1 cellular context compared by ENCODE assay signal in the genomic region with DNA sequence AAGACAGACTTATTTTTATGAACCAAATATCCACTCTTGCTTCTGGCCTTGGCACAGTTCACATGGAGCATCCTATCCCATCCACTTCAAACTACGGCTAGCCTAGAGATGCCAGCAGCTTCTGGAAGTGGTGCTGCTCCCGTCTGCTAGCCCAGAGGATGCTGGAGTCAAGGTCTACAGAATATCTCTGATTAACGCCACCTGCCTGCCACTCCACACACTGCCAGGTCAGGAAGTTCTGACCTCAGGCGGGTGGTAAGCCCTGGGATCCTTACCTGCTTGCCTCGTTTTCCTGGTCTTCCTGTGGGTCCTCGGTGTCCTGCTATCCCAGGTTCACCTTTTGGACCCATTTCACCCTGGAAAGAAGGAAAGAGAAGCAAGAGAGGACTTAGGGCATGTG.
TF ChIP-seq lines count a peak whose summit lies in the region.

No MANE protein-coding gene starts in this region.

TF ChIP-seq in HCT116, 20 proteins besides CTCF, POLR2A, EP300 and RAD21 (continued from another document):
- TF ChIP-seq, protein P1, sequence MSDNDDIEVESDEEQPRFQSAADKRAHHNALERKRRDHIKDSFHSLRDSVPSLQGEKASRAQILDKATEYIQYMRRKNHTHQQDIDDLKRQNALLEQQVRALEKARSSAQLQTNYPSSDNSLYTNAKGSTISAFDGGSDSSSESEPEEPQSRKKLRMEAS (IDR thresholded peaks at IDR 0.05) = no peak
- no peak for TF ChIP-seq POLR2AphosphoS5 (IDR thresholded peaks at IDR 0.05; ENCODE audit: low read depth, low read length)
- no peak for TF ChIP-seq SP1 (IDR thresholded peaks at IDR 0.05; ENCODE audit: low read depth)
- no peak for TF ChIP-seq EGR1 (IDR thresholded peaks at IDR 0.05; ENCODE audit: low read depth)
- TF ChIP-seq ZNF274 (IDR thresholded peaks at IDR 0.05; ENCODE audit: low read depth, low read length) = no peak
- no peak for TF ChIP-seq ZFX (IDR thresholded peaks at IDR 0.05)
- no peak for TF ChIP-seq CEBPB (IDR thresholded peaks at IDR 0.05; ENCODE audit: low read depth)
- TF ChIP-seq SRF (IDR thresholded peaks at IDR 0.05; ENCODE audit: low read depth) = no peak
- TF ChIP-seq, protein P2, sequence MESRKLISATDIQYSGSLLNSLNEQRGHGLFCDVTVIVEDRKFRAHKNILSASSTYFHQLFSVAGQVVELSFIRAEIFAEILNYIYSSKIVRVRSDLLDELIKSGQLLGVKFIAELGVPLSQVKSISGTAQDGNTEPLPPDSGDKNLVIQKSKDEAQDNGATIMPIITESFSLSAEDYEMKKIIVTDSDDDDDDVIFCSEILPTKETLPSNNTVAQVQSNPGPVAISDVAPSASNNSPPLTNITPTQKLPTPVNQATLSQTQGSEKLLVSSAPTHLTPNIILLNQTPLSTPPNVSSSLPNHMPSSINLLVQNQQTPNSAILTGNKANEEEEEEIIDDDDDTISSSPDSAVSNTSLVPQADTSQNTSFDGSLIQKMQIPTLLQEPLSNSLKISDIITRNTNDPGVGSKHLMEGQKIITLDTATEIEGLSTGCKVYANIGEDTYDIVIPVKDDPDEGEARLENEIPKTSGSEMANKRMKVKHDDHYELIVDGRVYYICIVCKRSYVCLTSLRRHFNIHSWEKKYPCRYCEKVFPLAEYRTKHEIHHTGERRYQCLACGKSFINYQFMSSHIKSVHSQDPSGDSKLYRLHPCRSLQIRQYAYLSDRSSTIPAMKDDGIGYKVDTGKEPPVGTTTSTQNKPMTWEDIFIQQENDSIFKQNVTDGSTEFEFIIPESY (IDR thresholded peaks at IDR 0.05; ENCODE audit: extremely low read depth, insufficient replicate concordance, low read length) = no peak
- no peak for TF ChIP-seq EZH2 (IDR thresholded peaks at IDR 0.05)
- no peak; the same call in 1 of the 2 replicates for TF ChIP-seq CBX3 (IDR thresholded peaks at IDR 0.05; ENCODE audit: low read depth)
- no peak for TF ChIP-seq TCF7L2 (IDR thresholded peaks at IDR 0.05; ENCODE audit: borderline replicate concordance, extremely low read depth, insufficient read depth, insufficient read length)
- TF ChIP-seq ELF1 (IDR thresholded peaks at IDR 0.05; ENCODE audit: borderline replicate concordance, low read depth) = no peak
